8 cellular contexts compared by ENCODE assay signal in the genomic region with DNA sequence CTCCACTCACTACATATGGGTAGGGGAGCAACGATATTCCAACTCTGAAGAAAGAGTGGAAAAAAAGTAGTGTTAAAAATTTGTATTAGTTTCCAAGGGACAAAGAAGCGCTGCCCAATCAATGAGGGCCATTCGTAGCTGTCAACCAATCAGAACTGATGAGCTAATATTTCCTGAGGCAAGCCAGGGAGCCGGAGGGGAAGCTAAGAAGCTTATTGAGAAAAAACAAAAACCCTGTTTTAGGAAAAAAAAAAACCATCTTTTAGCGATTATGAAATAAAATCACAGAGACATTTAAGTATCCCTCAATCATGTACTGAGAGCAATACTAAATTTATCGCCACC. TPM values are rescaled to one million over a fixed set of nuclear protein-coding genes. Genes with fewer than 3 reads are reported as not detected.
DNase-seq lines count a peak whose midpoint lies in the region; ATAC-seq, FAIRE-seq and TF ChIP-seq lines count a peak whose summit lies in the region.

No MANE protein-coding gene starts in this region.

- H4K20me1 ChIP-seq in HepG2 (ENCODE audit: insufficient read depth, low read length), result no peaks in the 10 kb centered on the region

- peak overlapping the region; percentile 68 for H3K4me3 ChIP-seq in A673 (ENCODE audit: low read depth, low read length, poor library complexity, severe bottlenecking)
- peak overlapping the region; percentile 50 to 92 (median 76) for H3K4me3 ChIP-seq in dorsolateral prefrontal cortex
- peak overlapping the region; percentile 53 to 76 (median 60); a peak in 5 of 6 replicates for H3K4me3 ChIP-seq in HepG2 (replicated peaks in 1 of 3; ENCODE audit: insufficient read depth in 1 of 3, low read depth in 2 of 3, low read length in 3 of 3)

- no peaks in the 10 kb centered on the region for H3K79me2 ChIP-seq in HepG2 (ENCODE audit: insufficient read depth, low read length)

- DNase-seq in A673 (ENCODE audit: low spot score) (peak; percentile 88), GM13976 (ENCODE audit: low spot score) (peak; percentile 50), NCI-H187 (lab: John Stamatoyannopoulos, UW) (peak; percentile 55 to 76), T-helper 17 cell (no peak), dorsolateral prefrontal cortex (peak in 6 of 10 donors; percentile 52 to 84 (median 68)), HepG2 (ENCODE audit: low spot score) (no peak)

- FAIRE-seq in HepG2 (lab: Jason Lieb, UNC), result no peak

- BruUV-seq in A673 (replicated peaks; lab: Mats Ljungman, UMichigan) (no TSS peak), HepG2 (replicated peaks; lab: Mats Ljungman, UMichigan) (no TSS peak)

- H3K36me3 ChIP-seq in A673 (ENCODE audit: insufficient read depth, low read length, poor library complexity, severe bottlenecking), result no peaks in the 10 kb centered on the region
- no peaks in the 10 kb centered on the region for H3K36me3 ChIP-seq in HepG2 (replicated peaks in 1 of 2; ENCODE audit: control insufficient read depth in 1 of 2, insufficient read depth in 2 of 2, low read length in 2 of 2)

- H3K9me3 ChIP-seq in A673 (ENCODE audit: low read depth, low read length, poor library complexity, severe bottlenecking) (no peaks in the 10 kb centered on the region), T-helper 17 cell (ENCODE audit: control insufficient read depth, low read length, poor library complexity, severe bottlenecking) (no peaks in the 10 kb centered on the region), HepG2 (ENCODE audit: low read length) (no peaks in the 10 kb centered on the region)

- H3K9ac ChIP-seq in HepG2 (ENCODE audit: insufficient read depth, low read depth, low read length), result peak overlapping the region; percentile 69

- H3K9me3 Mint-ChIP-seq in stimulated activated naive CD8-positive, alpha-beta T cell treated with anti-CD3 and anti-CD28 coated beads, Interleukin-15, Interleukin-2, amounts not matched to agents 100 ng/mL and 50 ng/mL, for 24 hours, result no peaks in the 10 kb centered on the region

- H3K4me2 ChIP-seq in HepG2 (ENCODE audit: low read depth, low read length), result peak overlapping the region; percentile 99

- TF ChIP-seq POLR2A in HepG2 (IDR thresholded peaks at IDR 0.05; ENCODE audit: insufficient read depth in 1 of 2, low read depth in 2 of 2, low read length in 2 of 2), result no peak

- ATAC-seq in T-helper 17 cell, result no peak
- peak; percentile 21 for ATAC-seq in HepG2
- no peak for ATAC-seq in HG02852 (IDR thresholded peaks at IDR 0.05; ENCODE audit: unreplicated experiment)

- POLR2A ChIA-PET in A673 (lab: Charles Lee; ENCODE audit: low non-redundant PET), result interaction anchor here (1.5 to 3.1 kb wide), 2 partner anchors 10 to 102 kb away, joined by 5 to 71 read pairs; a partner anchor contains a TSS
- POLR2A ChIA-PET in HepG2 (lab: Yijun Ruan, JAX), result interaction anchor here (0.8 to 4.6 kb wide), 10 partner anchors 10 to 1788 kb away, joined by 3 to 44 read pairs (median 4); a partner anchor contains a TSS

- intact Hi-C loops in A673 (cut with micrococcal nuclease; ENCODE audit: unreplicated experiment), result loop anchor here (10.0 kb wide), 2 partner anchors 183 to 1113 kb away; a partner anchor contains a TSS
- intact Hi-C loops in dorsolateral prefrontal cortex (cut with DNase I), result no loop called here
- intact Hi-C loops in HepG2 (cut with micrococcal nuclease; ENCODE audit: unreplicated experiment), result loop anchor here (1.0 to 10.0 kb wide), 2 partner anchors 10 to 513 kb away; partner anchors contain the start of gene HMGN4

- peak overlapping the region; percentile 98 for H3K27ac Mint-ChIP-seq in T-helper 17 cell
- peak overlapping the region; percentile 99 for H3K27ac Mint-ChIP-seq in stimulated activated naive CD8-positive, alpha-beta T cell treated with anti-CD3 and anti-CD28 coated beads, Interleukin-15, Interleukin-2, amounts not matched to agents 100 ng/mL and 50 ng/mL, for 24 hours

- H3K36me3 Mint-ChIP-seq in T-helper 17 cell (ENCODE audit: low read depth), result peaks cover 1% of the 10 kb centered on the region
- peaks cover 3% of the 10 kb centered on the region for H3K36me3 Mint-ChIP-seq in stimulated activated naive CD8-positive, alpha-beta T cell treated with anti-CD3 and anti-CD28 coated beads, Interleukin-15, Interleukin-2, amounts not matched to agents 100 ng/mL and 50 ng/mL, for 24 hours (ENCODE audit: low read depth)

- TF ChIP-seq EP300 in HepG2 (IDR thresholded peaks at IDR 0.05; ENCODE audit: low read depth in 2 of 2, low read length in 2 of 2) (no peak), HepG2 (CRISPR knock-in tag; IDR thresholded peaks at IDR 0.05; ENCODE audit: borderline replicate concordance) (no peak)

- peaks cover 9% of the 10 kb centered on the region for H3K4me1 ChIP-seq in A673 (ENCODE audit: insufficient read depth, low read length, poor library complexity, severe bottlenecking)
- H3K4me1 ChIP-seq in HepG2 (ENCODE audit: insufficient read depth, low read length), result peaks cover 50% of the 10 kb centered on the region

- CTCF ChIA-PET in A673 (lab: Charles Lee) (no interaction called here), HepG2 (lab: Yijun Ruan, JAX; ENCODE audit: low intra/inter-chr PET ratio, low total read pairs) (no interaction called here)

- peak overlapping the region; percentile 92 for H3K4me3 Mint-ChIP-seq in T-helper 17 cell
- peak overlapping the region; percentile 96 for H3K4me3 Mint-ChIP-seq in stimulated activated naive CD8-positive, alpha-beta T cell treated with anti-CD3 and anti-CD28 coated beads, Interleukin-15, Interleukin-2, amounts not matched to agents 100 ng/mL and 50 ng/mL, for 24 hours

- WGBS in HepG2 (ENCODE audit: low lambda C conversion rate), result 30% methylated on average over 6 of the region's 6 CpGs

- TF ChIP-seq RAD21 in HepG2 (CRISPR knock-in tag; IDR thresholded peaks at IDR 0.05), result no peak

- in situ Hi-C loops in GM13976 (cut with MboI; ENCODE audit: low sequenced_read_pairs, unreplicated experiment), result no loop called here
- in situ Hi-C loops in HepG2 (cut with HindIII; ENCODE audit: extremely low pct_ligation_motif_present, low pct_unique_long_range_greater_than_20kb), result no loop called here

- TF ChIP-seq CTCF in A673 (conservative IDR thresholded peaks at IDR 0.05; ENCODE audit: low read depth, low read length) (no peak), GM13976 (IDR thresholded peaks at IDR 0.05; ENCODE audit: borderline replicate concordance, control extremely low read depth, extremely low read depth, insufficient read depth, missing control alignments) (no peak), dorsolateral prefrontal cortex (IDR thresholded peaks at IDR 0.05 in 54 of 56, conservative IDR thresholded peaks at IDR 0.05 in 2 of 56; ENCODE audit: low read depth in 1 of 56, partially characterized antibody in 56 of 56) (no peak), HepG2 (CRISPR knock-in tag; IDR thresholded peaks at IDR 0.05) (no peak)

- H3K27me3 ChIP-seq in A673 (replicated peaks; ENCODE audit: insufficient read depth, low read depth, low read length, poor library complexity) (no peaks in the 10 kb centered on the region), dorsolateral prefrontal cortex (peaks cover 0 to 15% (median 0%) of the 10 kb centered on the region in 45 donors), HepG2 (ENCODE audit: control insufficient read depth in 1 of 2, insufficient read depth in 2 of 2, low read length in 2 of 2) (no peaks in the 10 kb centered on the region; a peak in 2 of 5 replicates)

- no peak overlapping the region for H2AFZ ChIP-seq in HepG2 (ENCODE audit: low read length)

- H3K27ac ChIP-seq in A673 (ENCODE audit: low read depth, low read length, poor library complexity, severe bottlenecking) (peak overlapping the region; percentile 95), dorsolateral prefrontal cortex (peak overlapping the region; percentile 58 to 99 (median 96)), HepG2 (ENCODE audit: extremely low read length, insufficient read depth, low read length) (peak overlapping the region; percentile 81)

- peaks cover 26% of the 10 kb centered on the region for H3K4me1 Mint-ChIP-seq in T-helper 17 cell
- peaks cover 59% of the 10 kb centered on the region for H3K4me1 Mint-ChIP-seq in stimulated activated naive CD8-positive, alpha-beta T cell treated with anti-CD3 and anti-CD28 coated beads, Interleukin-15, Interleukin-2, amounts not matched to agents 100 ng/mL and 50 ng/mL, for 24 hours (ENCODE audit: low read depth)

- H3K27me3 Mint-ChIP-seq in T-helper 17 cell, result no peaks in the 10 kb centered on the region
- H3K27me3 Mint-ChIP-seq in stimulated activated naive CD8-positive, alpha-beta T cell treated with anti-CD3 and anti-CD28 coated beads, Interleukin-15, Interleukin-2, amounts not matched to agents 100 ng/mL and 50 ng/mL, for 24 hours, result peaks cover 2% of the 10 kb centered on the region

TF ChIP-seq in HepG2, 621 proteins besides CTCF, POLR2A, EP300 and RAD21 (continues in another document):
- 0 out of 2 replicates have a peak, but pooled peaks have one; percentile 12 for TF ChIP-seq ATF1 (CRISPR knock-in tag; IDR thresholded peaks at IDR 0.05)

RNA-seq across cellular contexts. Expression of gene TRIM38, which starts 59.5 kb away (rescaled TPM):
- total RNA-seq in A673 (2021) (8.9 and 9.7 TPM in 2 replicates), T-helper 17 cell (10 to 100 TPM; 17.5 to 19.9 TPM), dorsolateral prefrontal cortex (1 to 10 TPM in 117 of 120 experiments, under 1 TPM in 3; 0.68 to 4.3 (median 1.8) TPM), HepG2 (2016; rRNA removed; fragmentation: Illumina TruSeq; extraction: Trizol) (2.5 and 3.6 TPM in 2 replicates)
- 0.40 and 0.44 TPM in 2 replicates for total RNA-seq in HepG2 (2016; cell fraction: cytosol; rRNA removed; fragmentation: Illumina TruSeq; extraction: Trizol; ENCODE audit: low read depth)
- 2.6 and 3.4 TPM in 2 replicates for total RNA-seq in HepG2 (2016; cell fraction: insoluble cytoplasmic fraction; rRNA removed; fragmentation: Illumina TruSeq; extraction: Trizol)
- 1.1 TPM in 2 replicates for total RNA-seq in HepG2 (2016; cell fraction: membrane; rRNA removed; fragmentation: Illumina TruSeq; extraction: Trizol)
- 3.4 TPM in 2 replicates for total RNA-seq in HepG2 (2016; cell fraction: nucleus; rRNA removed; fragmentation: Illumina TruSeq; extraction: Trizol)
- polyA plus RNA-seq in HepG2 (2011; rRNA removed), result 3.1 and 3.7 TPM in 2 replicates
- polyA plus RNA-seq in HepG2 (2011; cell fraction: cytosol; rRNA removed), result 1.1 and 1.8 TPM in 2 replicates
- 4.0 and 5.6 TPM in 2 replicates for polyA plus RNA-seq in HepG2 (2011; cell fraction: nucleus; rRNA removed)
- polyA plus RNA-seq in HepG2 (2012), result 2.3 and 2.9 TPM in 2 replicates
- polyA plus RNA-seq in HepG2 (2016; cell fraction: cytosol; fragmentation: Illumina TruSeq; extraction: Trizol; ENCODE audit: low read depth), result 0.16 and 0.17 TPM in 2 replicates
- 2.1 and 2.5 TPM in 2 replicates for polyA plus RNA-seq in HepG2 (2016; cell fraction: insoluble cytoplasmic fraction; fragmentation: Illumina TruSeq; extraction: Trizol; ENCODE audit: low read depth)
- polyA plus RNA-seq in HepG2 (2016; cell fraction: membrane; fragmentation: Illumina TruSeq; extraction: Trizol; ENCODE audit: low read depth), result 0.42 and 0.45 TPM in 2 replicates
- 4.1 and 4.8 TPM in 2 replicates for polyA plus RNA-seq in HepG2 (2016; cell fraction: nucleus; fragmentation: Illumina TruSeq; extraction: Trizol; ENCODE audit: insufficient read depth, low read depth)
- 2.6 and 4.4 TPM in 2 replicates for polyA minus RNA-seq in HepG2 (2011; rRNA and poly(A)+ RNA removed; ENCODE audit: low replicate concordance)
- 1.8 and 2.8 TPM in 2 replicates for polyA minus RNA-seq in HepG2 (2011; cell fraction: cytosol; rRNA and poly(A)+ RNA removed)
- polyA minus RNA-seq in HepG2 (2011; cell fraction: nucleus; rRNA and poly(A)+ RNA removed), result 8.8 and 11.1 TPM in 2 replicates

Comparison
In these comparisons a context has a peak if more than half of its experiments do, and no peak if none do; other contexts are left out.
1. DNase-seq: peak in A673 (single experiment), GM13976 (single experiment), NCI-H187 (2 of 2) and dorsolateral prefrontal cortex (6 of 10); none in T-helper 17 cell (0 of 3) and HepG2 (single experiment).
2. intact Hi-C loops: an anchor here in A673 (10.0 kb wide) and HepG2 (1.0 to 10.0 kb wide); none called in dorsolateral prefrontal cortex.
3. Peak in every context shown above with its lines, with median percentiles within 50 percentile points of each other: H3K27ac ChIP-seq and H3K4me3 ChIP-seq.